In the genomic region with DNA sequence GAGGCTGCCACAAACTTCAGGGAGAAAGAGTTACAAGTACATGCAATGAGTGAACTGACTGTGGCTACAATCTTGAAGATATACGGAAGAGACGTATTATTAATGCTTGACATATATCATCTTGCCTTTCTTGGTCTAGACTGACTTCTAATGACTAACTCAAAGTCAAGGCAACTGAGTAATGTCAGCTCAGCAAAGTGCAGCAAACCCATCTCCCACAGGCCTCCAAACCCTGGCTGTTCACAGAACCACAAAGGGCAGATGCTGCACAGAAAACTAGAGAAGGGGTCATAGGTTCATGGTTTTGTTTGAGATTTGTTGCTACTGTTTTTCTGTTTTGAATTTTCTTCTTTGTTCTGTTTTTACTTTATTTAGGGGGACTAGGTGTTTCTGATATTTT, we compare ENCODE assay signal across 21 cellular contexts. TPM values are rescaled to one million over a fixed set of nuclear protein-coding genes. Genes with fewer than 3 reads are reported as not detected.
DNase-seq lines count a peak whose midpoint lies in the region; ATAC-seq and TF ChIP-seq lines count a peak whose summit lies in the region.
"Had no signal": no experiment of that assay in that cellular context is flagged by ENCODE, and none has a peak within 500 bp of the region (broad histone marks: within the 10 kb centered on the region; RNA-seq: fewer than 3 reads in every experiment).

No MANE protein-coding gene starts in this region.

- no peak overlapping the region for H2AFZ ChIP-seq in DND-41 (ENCODE audit: low read depth, low read length)

- H3K27ac Mint-ChIP-seq in CD4-positive, CD25-positive, alpha-beta regulatory T cell, result peak overlapping the region; percentile 2 to 43 (median 14)
- H3K27ac Mint-ChIP-seq in activated CD4-positive, alpha-beta memory T cell treated with anti-CD3 and anti-CD28 coated beads, Interleukin-2, amount 10 ng/mL, durations not matched to agents 7 days and 5 days, result peak overlapping the region; percentile 40

- no peak overlapping the region for H3K4me3 ChIP-seq in CD4-positive, CD25-positive, alpha-beta regulatory T cell (ENCODE audit: low read depth, low read length)
- H3K4me3 ChIP-seq in DND-41 (ENCODE audit: low read depth in 1 of 2, low read length in 2 of 2) (no peak overlapping the region), ovary (no peak overlapping the region)
- H3K4me3 ChIP-seq: heart left ventricle, K562, lung, SK-N-MC, transverse colon had no signal

- DNase-seq in CD4-positive, CD25-positive, alpha-beta regulatory T cell, result no peak
- DNase-seq in DND-41, result peak; percentile 56
- no peak for DNase-seq in activated CD4-positive, alpha-beta memory T cell treated with anti-CD3 and anti-CD28 coated beads, Interleukin-2, amount 10 ng/mL, durations not matched to agents 7 days and 5 days
- DNase-seq in glomerular visceral epithelial cell (ENCODE audit: extremely low spot score), result peak; percentile 45
- no peak for DNase-seq in AG08395 (ENCODE audit: low spot score)
- no peak for DNase-seq in DMS79 treated with DMSO at 0.1 percent for 48 hours (lab: John Stamatoyannopoulos, UW)
- no peak for DNase-seq in ovary
- no peak for DNase-seq in SKM-1 treated with dmso at 0.1 percent for 144 hours (lab: John Stamatoyannopoulos, UW; ENCODE audit: unreplicated experiment)
- DNase-seq: effector memory CD4-positive, alpha-beta T cell; H7; heart left ventricle; immature natural killer cell; naive B cell; NCI-H1092; NCI-H510A treated with DMSO at 0.1 percent for 48 hours; transverse colon had no signal

- intact Hi-C loops in ovary (cut with DNase I), result no loop called here

- H3K4me1 ChIP-seq in CD4-positive, CD25-positive, alpha-beta regulatory T cell (ENCODE audit: control insufficient read depth, insufficient read depth, low read length, poor library complexity, severe bottlenecking), result peaks cover 3% of the 10 kb centered on the region
- H3K4me1 ChIP-seq in DND-41 (ENCODE audit: insufficient read depth, low read length) (peaks cover 100% of the 10 kb centered on the region), ovary (ENCODE audit: insufficient read depth) (no peaks in the 10 kb centered on the region)
- H3K4me1 ChIP-seq: transverse colon had no signal

- peaks cover 0 to 4% (median 0%) of the 10 kb centered on the region in 7 donors for H3K9me3 Mint-ChIP-seq in CD4-positive, CD25-positive, alpha-beta regulatory T cell
- no peaks in the 10 kb centered on the region for H3K9me3 Mint-ChIP-seq in activated CD4-positive, alpha-beta memory T cell treated with anti-CD3 and anti-CD28 coated beads, Interleukin-2, amount 10 ng/mL, durations not matched to agents 7 days and 5 days

- no peak for TF ChIP-seq EP300 in ovary (IDR thresholded peaks at IDR 0.05)

- H3K27me3 Mint-ChIP-seq in CD4-positive, CD25-positive, alpha-beta regulatory T cell, result no peaks in the 10 kb centered on the region
- no peaks in the 10 kb centered on the region for H3K27me3 Mint-ChIP-seq in activated CD4-positive, alpha-beta memory T cell treated with anti-CD3 and anti-CD28 coated beads, Interleukin-2, amount 10 ng/mL, durations not matched to agents 7 days and 5 days
- H3K27me3 Mint-ChIP-seq: naive B cell had no signal

- peaks cover 73% of the 10 kb centered on the region for H3K36me3 ChIP-seq in CD4-positive, CD25-positive, alpha-beta regulatory T cell (ENCODE audit: control insufficient read depth, insufficient read depth, low read length)
- H3K36me3 ChIP-seq in DND-41 (ENCODE audit: insufficient read depth, low read length) (peaks cover 69% of the 10 kb centered on the region), ovary (no peaks in the 10 kb centered on the region)
- H3K36me3 ChIP-seq: transverse colon had no signal

- H3K79me2 ChIP-seq in DND-41 (ENCODE audit: insufficient read depth, low read length), result peaks cover 70% of the 10 kb centered on the region

- H3K9me3 ChIP-seq in CD4-positive, CD25-positive, alpha-beta regulatory T cell (ENCODE audit: control insufficient read depth in 2 of 2, low read length in 2 of 2), result no peaks in the 10 kb centered on the region
- H3K9me3 ChIP-seq in DND-41 (ENCODE audit: insufficient read depth, low read length, severe bottlenecking), result no peaks in the 10 kb centered on the region
- H3K9me3 ChIP-seq in ovary, result no peaks in the 10 kb centered on the region
- H3K9me3 ChIP-seq: heart left ventricle, transverse colon had no signal

- H3K4me1 Mint-ChIP-seq in CD4-positive, CD25-positive, alpha-beta regulatory T cell, result peaks cover 33 to 90% (median 53%) of the 10 kb centered on the region in 4 donors
- peaks cover 71% of the 10 kb centered on the region for H3K4me1 Mint-ChIP-seq in activated CD4-positive, alpha-beta memory T cell treated with anti-CD3 and anti-CD28 coated beads, Interleukin-2, amount 10 ng/mL, durations not matched to agents 7 days and 5 days

- H3K27me3 ChIP-seq in CD4-positive, CD25-positive, alpha-beta regulatory T cell (ENCODE audit: control insufficient read depth, insufficient read depth, low read length), result no peaks in the 10 kb centered on the region
- no peaks in the 10 kb centered on the region for H3K27me3 ChIP-seq in DND-41 (ENCODE audit: insufficient read depth, low read length, poor library complexity)
- no peaks in the 10 kb centered on the region for H3K27me3 ChIP-seq in ovary
- H3K27me3 ChIP-seq: heart left ventricle, transverse colon had no signal

- WGBS in ovary, 3 donors, result 83 to 89% (median 87%) methylated on average over 2 of the region's 2 CpGs

- TF ChIP-seq POLR2A in ovary (IDR thresholded peaks at IDR 0.05), result no peak

- peaks cover 83% of the 10 kb centered on the region for H3K36me3 Mint-ChIP-seq in CD4-positive, CD25-positive, alpha-beta regulatory T cell
- peaks cover 83% of the 10 kb centered on the region for H3K36me3 Mint-ChIP-seq in activated CD4-positive, alpha-beta memory T cell treated with anti-CD3 and anti-CD28 coated beads, Interleukin-2, amount 10 ng/mL, durations not matched to agents 7 days and 5 days (ENCODE audit: low read depth)
- H3K36me3 Mint-ChIP-seq: naive B cell had no signal

- H3K27ac ChIP-seq in CD4-positive, CD25-positive, alpha-beta regulatory T cell (ENCODE audit: insufficient read depth, low read length, poor library complexity, severe bottlenecking), result peak overlapping the region; percentile 37
- H3K27ac ChIP-seq in DND-41 (ENCODE audit: low read length) (peak overlapping the region; percentile 96), ovary (no peak overlapping the region)
- H3K27ac ChIP-seq: C4-2B, heart left ventricle, HL-60, SK-N-MC, transverse colon had no signal

- POLR2A ChIA-PET in activated CD4-positive, alpha-beta memory T cell treated with anti-CD3 and anti-CD28 coated beads, Interleukin-2, amount 10 ng/mL, durations not matched to agents 7 days and 5 days (lab: Charles Lee), result no interaction called here

- H3K9ac ChIP-seq in DND-41 (ENCODE audit: low read depth, low read length), result peak overlapping the region; percentile 69

- H3K4me3 Mint-ChIP-seq in CD4-positive, CD25-positive, alpha-beta regulatory T cell, result peak overlapping the region in 2 of 4 donors; percentile 7 to 16
- no peak overlapping the region for H3K4me3 Mint-ChIP-seq in activated CD4-positive, alpha-beta memory T cell treated with anti-CD3 and anti-CD28 coated beads, Interleukin-2, amount 10 ng/mL, durations not matched to agents 7 days and 5 days
- H3K4me3 Mint-ChIP-seq: immature natural killer cell, naive B cell had no signal

- no peak for ATAC-seq in CD4-positive, CD25-positive, alpha-beta regulatory T cell (ENCODE audit: low read depth in 2 of 2)
- peak; percentile 30 for ATAC-seq in DND-41 (ENCODE audit: insufficient read depth, low read depth)
- ATAC-seq: K562 had no signal

- H3K4me2 ChIP-seq in DND-41 (ENCODE audit: insufficient read depth, low read length), result no peak overlapping the region

- CTCF ChIA-PET in activated CD4-positive, alpha-beta memory T cell treated with anti-CD3 and anti-CD28 coated beads, Interleukin-2, amount 10 ng/mL, durations not matched to agents 7 days and 5 days (lab: Charles Lee), result no interaction called here

- TF ChIP-seq CTCF in DND-41 (IDR thresholded peaks at IDR 0.05; ENCODE audit: borderline replicate concordance, extremely low read depth, low read length, poor library complexity, severe bottlenecking) (no peak), ovary (IDR thresholded peaks at IDR 0.05) (no peak)

- no peaks in the 10 kb centered on the region for H4K20me1 ChIP-seq in DND-41 (ENCODE audit: insufficient read depth, low read length)

RNA-seq across cellular contexts. Expression of a gene that starts 21.0 kb away (rescaled TPM):
- 394 TPM for total RNA-seq in CD4-positive, CD25-positive, alpha-beta regulatory T cell
- 100 to 1,000 TPM; 110 to 311 (median 212) TPM for polyA plus RNA-seq in CD4-positive, CD25-positive, alpha-beta regulatory T cell
- total RNA-seq in activated CD4-positive, alpha-beta memory T cell treated with anti-CD3 and anti-CD28 coated beads, Interleukin-2, amount 10 ng/mL, durations not matched to agents 7 days and 5 days, result 100 to 1,000 TPM; 271 to 273 TPM
- 1 to 10 TPM in 5 of 7 donors, under 1 TPM in 2; 0.28 to 3.7 (median 3.2) TPM for total RNA-seq in ovary
- 10 to 100 TPM in 1 of 2 donors, 1 to 10 TPM in 1; 1.5 to 11.3 TPM for polyA plus RNA-seq in ovary
- total RNA-seq: H7 had no signal

Comparison
In these comparisons a context has a peak if more than half of its experiments do, and no peak if none do; other contexts are left out.
1. DNase-seq: peak in DND-41 (single experiment) and glomerular visceral epithelial cell (single experiment); none in CD4-positive, CD25-positive, alpha-beta regulatory T cell (0 of 3), activated CD4-positive, alpha-beta memory T cell treated with anti-CD3 and anti-CD28 coated beads, Interleukin-2, amount 10 ng/mL, durations not matched to agents 7 days and 5 days (single experiment), AG08395 (single experiment), DMS79 treated with DMSO at 0.1 percent for 48 hours (single experiment), ovary (0 of 5) and SKM-1 treated with dmso at 0.1 percent for 144 hours (single experiment).
2. H3K27ac ChIP-seq: peak in CD4-positive, CD25-positive, alpha-beta regulatory T cell (single experiment) and DND-41 (single experiment); none in ovary (0 of 2).
3. RNA of a gene that starts 21.0 kb away (total RNA-seq): 394 TPM in CD4-positive, CD25-positive, alpha-beta regulatory T cell (single experiment) and 271 to 273 TPM in activated CD4-positive, alpha-beta memory T cell treated with anti-CD3 and anti-CD28 coated beads, Interleukin-2, amount 10 ng/mL, durations not matched to agents 7 days and 5 days; 0.28 to 3.7 TPM in ovary; every median in the first group is over 10 times any median in the second.